ENCODE assay signal across 1 cellular context in the genomic region with DNA sequence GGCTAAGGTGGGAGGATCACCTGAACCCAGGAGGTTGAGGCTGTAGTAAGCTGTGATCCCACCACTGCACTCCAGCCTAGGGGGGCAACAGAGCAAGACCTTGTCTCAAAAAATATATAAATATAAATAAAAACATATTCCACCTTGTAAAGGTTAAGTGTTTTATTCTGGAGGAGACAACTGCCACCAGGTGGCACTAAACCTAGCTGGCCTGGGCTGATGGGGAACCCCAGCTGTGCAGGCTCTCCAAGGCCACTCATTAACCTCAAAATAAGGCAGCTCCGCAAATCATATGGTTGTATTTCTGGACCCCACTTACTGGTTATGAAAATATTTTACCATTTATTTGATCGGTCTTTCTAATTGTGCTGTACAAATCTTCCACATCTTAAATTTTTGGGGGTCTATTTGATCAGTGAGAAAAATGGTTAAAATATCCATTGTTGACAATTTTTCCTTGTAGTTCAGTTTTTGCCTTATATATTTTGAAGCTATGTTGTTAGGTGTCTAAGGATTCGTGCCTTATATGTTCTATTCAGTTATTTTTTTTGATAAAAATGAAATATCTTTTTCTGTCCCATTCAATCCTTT.
A peak's percentile ranks its signal among the peaks of the same experiment; 100 is the strongest.
TF ChIP-seq lines count a peak whose summit lies in the region.

No MANE protein-coding gene starts in this region.

TF ChIP-seq in HepG2, 621 proteins besides CTCF, POLR2A, EP300 and RAD21 (continued from another document):
- TF ChIP-seq LRRFIP1 (CRISPR knock-in tag; conservative IDR thresholded peaks at IDR 0.05): peak; percentile 74; the same call in 1 of the 2 replicates
